In the genomic region with DNA sequence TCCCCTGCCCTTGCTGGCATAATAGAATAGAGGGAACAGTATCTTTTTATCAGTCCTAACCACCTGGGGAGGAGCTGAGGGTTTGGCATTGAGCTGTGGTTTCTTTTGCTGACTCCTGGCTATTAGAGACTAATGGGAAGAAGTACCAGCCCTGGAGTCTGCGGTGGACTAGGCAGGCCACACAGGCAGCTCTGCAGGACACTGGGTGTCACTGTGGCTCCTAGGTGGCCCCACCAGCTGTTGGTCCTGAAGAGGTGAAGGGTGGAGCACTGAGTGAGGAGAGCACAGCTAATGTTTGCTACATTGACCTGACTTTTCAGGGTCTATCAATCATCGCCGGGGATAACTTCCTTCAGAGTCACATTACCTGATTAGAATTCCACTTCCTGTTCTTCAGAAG, we compare ENCODE assay signal across 12 cellular contexts. TPM values are rescaled to one million over a fixed set of nuclear protein-coding genes. Genes with fewer than 3 reads are reported as not detected.
"Had no signal": no experiment of that assay in that cellular context is flagged by ENCODE, and none has a peak within 500 bp of the region (broad histone marks: within the 10 kb centered on the region; RNA-seq: fewer than 3 reads in every experiment).

No MANE protein-coding gene starts in this region.

- H3K36me3 ChIP-seq: left ventricle myocardium inferior, stomach, uterus, WERI-Rb-1 had no signal

- H3K4me3 Mint-ChIP-seq: activated CD8-positive, alpha-beta T cell treated with anti-CD3 and anti-CD28 coated beads, Interleukin-2, amount 10 ng/mL, durations not matched to agents 7 days and 5 days; dendritic cell treated with granulocyte-macrophage colony-stimulating factor and Interleukin-4, amounts not matched to agents 40 ng/mL and 50 ng/mL, for 4 days; memory B cell; nephron progenitor cell had no signal

- DNase-seq: activated CD4-positive, alpha-beta T cell treated with anti-CD3 and anti-CD28 coated beads for 4 hours; activated CD8-positive, alpha-beta T cell treated with anti-CD3 and anti-CD28 coated beads, Interleukin-2, amount 10 ng/mL, durations not matched to agents 7 days and 5 days; activated naive CD4-positive, alpha-beta T cell treated with Interleukin-2 at 50 U/mL for 16 hours; left ventricle myocardium inferior; nephron progenitor cell; stimulated activated CD4-positive, alpha-beta T cell treated with anti-CD3 and anti-CD28 coated beads, Interleukin-4, amount 100 ng/mL, for 4 hours; stomach; T-helper 9 cell; WERI-Rb-1 had no signal

- H3K27ac ChIP-seq: left ventricle myocardium inferior, stomach, uterus, WERI-Rb-1 had no signal

- H3K9me3 Mint-ChIP-seq: dendritic cell treated with granulocyte-macrophage colony-stimulating factor and Interleukin-4, amounts not matched to agents 40 ng/mL and 50 ng/mL, for 4 days; nephron progenitor cell had no signal

- ATAC-seq: activated CD8-positive, alpha-beta T cell treated with anti-CD3 and anti-CD28 coated beads, Interleukin-2, amount 10 ng/mL, durations not matched to agents 7 days and 5 days had no signal

- H3K27ac Mint-ChIP-seq: activated CD8-positive, alpha-beta T cell treated with anti-CD3 and anti-CD28 coated beads, Interleukin-2, amount 10 ng/mL, durations not matched to agents 7 days and 5 days; dendritic cell treated with granulocyte-macrophage colony-stimulating factor and Interleukin-4, amounts not matched to agents 40 ng/mL and 50 ng/mL, for 4 days; memory B cell; nephron progenitor cell had no signal

- H3K4me1 ChIP-seq: left ventricle myocardium inferior, stomach, uterus had no signal

- H3K4me3 ChIP-seq: left ventricle myocardium inferior, stomach, uterus had no signal

- H3K9me3 ChIP-seq: left ventricle myocardium inferior, stomach, uterus had no signal

- H3K36me3 Mint-ChIP-seq: memory B cell had no signal

- H3K27me3 ChIP-seq: stomach had no signal

- H3K4me1 Mint-ChIP-seq: memory B cell had no signal

RNA-seq across cellular contexts. Expression of a gene that starts 52.8 kb away (rescaled TPM):
- total RNA-seq: activated CD8-positive, alpha-beta T cell treated with anti-CD3 and anti-CD28 coated beads, Interleukin-2, amount 10 ng/mL, durations not matched to agents 7 days and 5 days had no signal
